In the genomic region with DNA sequence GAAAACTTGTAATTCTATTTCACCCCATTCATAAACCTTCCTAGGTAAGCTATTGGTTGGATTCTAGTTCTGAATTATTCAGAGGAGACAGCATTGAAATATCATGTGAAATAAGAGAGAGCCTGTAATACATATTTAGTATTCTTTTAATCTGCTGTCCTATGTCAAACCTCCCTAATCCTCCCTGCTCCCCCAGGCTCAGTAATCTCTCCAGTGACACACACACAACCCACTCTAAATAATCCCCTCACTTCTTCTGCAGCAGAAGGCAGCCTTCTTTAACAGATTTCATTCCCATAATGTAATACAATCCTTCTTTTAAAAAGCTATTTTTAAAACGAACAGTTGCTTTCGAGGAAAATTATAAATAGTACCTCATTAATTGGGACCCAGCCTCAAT, we compare ENCODE assay signal across 17 cellular contexts.
"Had no signal": no experiment of that assay in that cellular context is flagged by ENCODE, and none has a peak within 500 bp of the region (broad histone marks: within the 10 kb centered on the region; RNA-seq: fewer than 3 reads in every experiment).

No MANE protein-coding gene starts in this region.

- H3K27me3 ChIP-seq: SJSA1 had no signal

- H3K9me3 ChIP-seq: SJSA1 had no signal

- H3K4me3 ChIP-seq: K562, SJSA1, SK-N-MC had no signal

- ATAC-seq: K562 had no signal

- H3K4me1 ChIP-seq: SJSA1 had no signal

- H3K36me3 ChIP-seq: SJSA1 had no signal

- DNase-seq: Kasumi-1, MM.1S, NCI-H1092 treated with DMSO at 0.1 percent for 48 hours, NCI-H1436, NCI-H187, NCI-H2029, NCI-H2081 treated with DMSO at 0.1 percent for 48 hours, NCI-H2227 treated with DMSO at 0.1 percent for 48 hours, NCI-H526, Right ventricle myocardium superior, RPMI8226, SIG-M5 had no signal

- H3K27ac ChIP-seq: HL-60, KMS-11, SJSA1, SK-N-MC had no signal
